Comparison of ENCODE assay signal across 26 cellular contexts in genomic region chr1:10820422-10820821, GRCh38. TPM values are rescaled to one million over a fixed set of nuclear protein-coding genes. Genes with fewer than 3 reads are reported as not detected.
DNase-seq lines count a peak whose midpoint lies in the region; ATAC-seq, FAIRE-seq and TF ChIP-seq lines count a peak whose summit lies in the region.
"Had no signal": no experiment of that assay in that cellular context is flagged by ENCODE, and none has a peak within 500 bp of the region (broad histone marks: within the 10 kb centered on the region; RNA-seq: fewer than 3 reads in every experiment).

No MANE protein-coding gene starts in this region.

- no peak for TF ChIP-seq CTCF in RWPE1 (conservative IDR thresholded peaks at IDR 0.05; ENCODE audit: low read depth)
- TF ChIP-seq CTCF in cardiac muscle cell (IDR thresholded peaks at IDR 0.05; ENCODE audit: low read depth, low read length), result no peak
- TF ChIP-seq CTCF in right atrium auricular region (IDR thresholded peaks at IDR 0.05), result no peak

- no peaks in the 10 kb centered on the region for H3K36me3 ChIP-seq in cardiac muscle cell
- H3K36me3 ChIP-seq in right atrium auricular region, result no peaks in the 10 kb centered on the region
- H3K36me3 ChIP-seq: BE2C; BLaER1 treated with 17β-estradiol and CSF1 and Interleukin-3, amounts not matched to agents 10 nM and 100 nM had no signal

- CTCF ChIA-PET in RWPE1 (lab: Yijun Ruan, JAX), result no interaction called here

- DNase-seq in RWPE1 (ENCODE audit: low spot score) (no peak), cardiac muscle cell (ENCODE audit: low read depth in 1 of 2, low spot score in 1 of 2) (peak in 1 of 2 donors; percentile 88), left cardiac atrium (no peak), right atrium auricular region (ENCODE audit: low spot score) (no peak), hippocampal formation (lab: John Stamatoyannopoulos, UW) (no peak), NCI-H1092 (lab: John Stamatoyannopoulos, UW) (no peak), HTR-8/SVneo (ENCODE audit: insufficient read length, low spot score) (no peak)
- DNase-seq: 8988T; ACHN; AML-193; BE2C; CD4-positive, alpha-beta T cell; CD8-positive, alpha-beta memory T cell; DMS 273 treated with DMSO at 0.1 percent for 48 hours; DMS79; EL; GDM1; GM23248; H9 had no signal

- ATAC-seq in left cardiac atrium, result peak; percentile 25 to 71
- no peak for ATAC-seq in GM21825 (IDR thresholded peaks at IDR 0.05; ENCODE audit: unreplicated experiment)
- ATAC-seq: A549, GM12878, HCT116 had no signal

- H3K9me3 ChIP-seq in cardiac muscle cell (ENCODE audit: low read depth), result no peaks in the 10 kb centered on the region
- no peaks in the 10 kb centered on the region for H3K9me3 ChIP-seq in right atrium auricular region
- H3K9me3 ChIP-seq: A549; BE2C; BLaER1 treated with 17β-estradiol and CSF1 and Interleukin-3, amounts not matched to agents 10 nM and 100 nM had no signal

- intact Hi-C loops in left cardiac atrium (cut with DNase I), result loop anchor here in 1 of 2 donors (5.0 kb wide), 1 partner anchor 42 kb away; no protein-coding TSS in a partner anchor

- POLR2A ChIA-PET in RWPE1 (lab: Yijun Ruan, JAX; ENCODE audit: low non-redundant PET), result no interaction called here

- FAIRE-seq in HTR-8/SVneo (lab: Jason Lieb, UNC), result no peak
- FAIRE-seq: A549, D721Med, GM12878, GM18507 had no signal

- H3K27me3 ChIP-seq in cardiac muscle cell (no peaks in the 10 kb centered on the region), right atrium auricular region (no peaks in the 10 kb centered on the region)
- H3K27me3 ChIP-seq: BE2C; BLaER1 treated with 17β-estradiol and CSF1 and Interleukin-3, amounts not matched to agents 10 nM and 100 nM had no signal

- H3K4me3 ChIP-seq in cardiac muscle cell (no peak overlapping the region), right atrium auricular region (no peak overlapping the region)
- H3K4me3 ChIP-seq: A549; BLaER1 treated with 17β-estradiol and CSF1 and Interleukin-3, amounts not matched to agents 10 nM and 100 nM; GM12878; GM23248 had no signal

- H3K4me1 ChIP-seq in cardiac muscle cell (ENCODE audit: low read depth) (peaks cover 28% of the 10 kb centered on the region), right atrium auricular region (peaks cover 0 to 40% of the 10 kb centered on the region in 2 donors)
- H3K4me1 ChIP-seq: BE2C had no signal

- H3K27ac ChIP-seq in RWPE1 (peak overlapping the region; percentile 82), cardiac muscle cell (peak overlapping the region; percentile 99), right atrium auricular region (peak overlapping the region; percentile 63 to 81)
- H3K27ac ChIP-seq: A549; BLaER1 treated with 17β-estradiol and CSF1 and Interleukin-3, amounts not matched to agents 10 nM and 100 nM; GM23248 had no signal

RNA-seq across cellular contexts. Expression of gene CASZ1, which starts 24.0 kb away (rescaled TPM):
- total RNA-seq in cardiac muscle cell (41.9 and 87.3 TPM in 2 replicates), left cardiac atrium (10 to 100 TPM; 37.6 to 68.2 TPM), right atrium auricular region (10 to 100 TPM; 44.3 to 50.3 TPM)
- polyA plus RNA-seq in cardiac muscle cell, result 53.5 and 68.2 TPM in 2 replicates
